ENCODE assay signal across 1 cellular context in genomic region chr7:149144436-149144922, GRCh38.
A peak's percentile ranks its signal among the peaks of the same experiment; 100 is the strongest.
TF ChIP-seq lines count a peak whose summit lies in the region.

No MANE protein-coding gene starts in this region.

TF ChIP-seq in GM12878, 131 proteins besides CTCF, POLR2A, EP300 and RAD21:
- 0 out of 2 replicates have a peak, but pooled peaks have one; percentile 32 for TF ChIP-seq HDGF (IDR thresholded peaks at IDR 0.05)
